In the genomic region with DNA sequence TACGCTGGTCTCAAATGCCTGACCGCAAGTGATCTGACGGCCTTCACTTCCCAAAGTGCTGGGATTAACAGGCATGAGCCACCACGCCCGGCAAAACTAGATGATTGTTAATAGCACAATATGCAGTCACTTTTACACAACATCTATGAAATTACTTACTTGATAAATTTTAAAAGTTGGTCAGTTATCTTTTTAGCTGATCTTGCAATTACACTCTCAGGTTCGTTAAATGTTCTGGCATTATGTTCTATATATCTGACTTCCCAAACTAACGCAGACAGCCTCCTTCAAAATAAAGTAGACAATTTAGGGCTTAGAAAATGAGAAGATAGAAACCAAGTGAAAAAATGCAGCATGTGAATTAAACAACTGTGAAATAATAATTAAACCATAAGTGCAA, we compare ENCODE assay signal across 33 cellular contexts.
"Had no signal": no experiment of that assay in that cellular context is flagged by ENCODE, and none has a peak within 500 bp of the region (broad histone marks: within the 10 kb centered on the region; RNA-seq: fewer than 3 reads in every experiment).

No MANE protein-coding gene starts in this region.

- H3K27me3 ChIP-seq: adrenal gland, body of pancreas, brain microvascular endothelial cell, breast epithelium had no signal

- ATAC-seq: activated CD8-positive, alpha-beta T cell treated with anti-CD3 and anti-CD28 coated beads for 36 hours; activated naive CD4-positive, alpha-beta T cell treated with anti-CD3 and anti-CD28 coated beads, Interleukin-2, amount 50 U/mL, for 72 hours; activated T-cell treated with anti-CD3 and anti-CD28 coated beads, Interleukin-2, amount 50 U/mL, for 4 hours; activated T-cell treated with anti-CD3 and anti-CD28 coated beads, Interleukin-2, amount 50 U/mL, for 72 hours; activated T-helper 17 cell treated with anti-CD3 and anti-CD28 coated beads, Interleukin-2, amount 50 U/mL, for 72 hours; body of pancreas had no signal

- H3K27ac ChIP-seq: adrenal gland, body of pancreas, brain microvascular endothelial cell, breast epithelium, VCaP had no signal

- H3K4me3 ChIP-seq: adrenal gland, body of pancreas, breast epithelium had no signal

- H3K9me3 ChIP-seq: adrenal gland, body of pancreas, breast epithelium had no signal

- DNase-seq: activated B cell treated with CpG ODN at 0.5 μM for 24 hours; activated CD4-positive, alpha-beta memory T cell treated with anti-CD3 and anti-CD28 coated beads for 36 hours; activated CD4-positive, alpha-beta T cell treated with anti-CD3 and anti-CD28 coated beads for 4 hours; activated CD4-positive, alpha-beta T cell treated with anti-CD3 and anti-CD28 coated beads, Interleukin-2, amount 10 ng/mL, durations not matched to agents 24 days and 14 days; activated CD4-positive, alpha-beta T cell treated with anti-CD3 and anti-CD28 coated beads, Interleukin-2, amount 50 U/mL, for 1 hour; activated CD4-positive, alpha-beta T cell treated with anti-CD3 and anti-CD28 coated beads, Interleukin-2, amount 50 U/mL, for 4 hours; activated CD4-positive, CD25-positive, alpha-beta regulatory T cell treated with anti-CD3 and anti-CD28 coated beads, Interleukin-2, amount 50 U/mL, for 72 hours; activated CD8-positive, alpha-beta memory T cell treated with anti-CD3 and anti-CD28 coated beads, Interleukin-2, amount 50 U/mL, for 4 hours; activated CD8-positive, alpha-beta T cell treated with anti-CD3 and anti-CD28 coated beads for 36 hours; activated effector memory CD4-positive, alpha-beta T cell treated with anti-CD3 and anti-CD28 coated beads, Interleukin-2, amount 50 U/mL, for 16 hours; activated gamma-delta T cell treated with Interleukin-2 at 50 U/mL for 16 hours; activated naive CD4-positive, alpha-beta T cell; activated naive CD4-positive, alpha-beta T cell treated with anti-CD3 and anti-CD28 coated beads for 36 hours; activated naive CD4-positive, alpha-beta T cell treated with anti-CD3 and anti-CD28 coated beads, Interleukin-2, amount 50 U/mL, for 16 hours; activated naive CD8-positive, alpha-beta T cell treated with anti-CD3 and anti-CD28 coated beads for 36 hours; activated T-cell treated with anti-CD3 and anti-CD28 coated beads for 4 hours; activated T-cell treated with anti-CD3 and anti-CD28 coated beads, Interleukin-2, amount 50 U/mL, for 1 hour; activated T-cell treated with anti-CD3 and anti-CD28 coated beads, Interleukin-2, amount 50 U/mL, for 4 hours; activated T-cell treated with anti-CD3 and anti-CD28 coated beads, Interleukin-2, amount 50 U/mL, for 72 hours; adrenal gland; amniotic stem cell; aorta; body of pancreas; brain microvascular endothelial cell; central memory CD4-positive, alpha-beta T cell; T-helper 2 cell; T-helper 9 cell had no signal

- FAIRE-seq: astrocyte, TTC549 had no signal

- H3K36me3 ChIP-seq: breast epithelium had no signal

- H3K4me1 ChIP-seq: adrenal gland, body of pancreas, breast epithelium had no signal
